26 cellular contexts compared by ENCODE assay signal in genomic region chr1:213573648-213574009, GRCh38.
"Had no signal": no experiment of that assay in that cellular context is flagged by ENCODE, and none has a peak within 500 bp of the region (broad histone marks: within the 10 kb centered on the region; RNA-seq: fewer than 3 reads in every experiment).

No MANE protein-coding gene starts in this region.

- H3K27ac ChIP-seq: neutrophil, parathyroid adenoma, psoas muscle, skin epidermis, thoracic aorta, thyroid gland, tibial nerve, upper lobe of left lung, vagina had no signal

- H3K36me3 ChIP-seq: neutrophil, stomach, thoracic aorta, thyroid gland, tibial nerve, upper lobe of left lung, vagina had no signal

- H3K9me3 ChIP-seq: neutrophil, psoas muscle, stomach, thoracic aorta, thyroid gland, upper lobe of left lung, vagina had no signal

- H3K79me2 ChIP-seq: parathyroid adenoma had no signal

- DNase-seq: naive thymus-derived CD8-positive, alpha-beta T cell; nephron progenitor cell; nucleus accumbens; posterior cingulate gyrus; psoas muscle; right cardiac atrium; stimulated activated CD4-positive, alpha-beta T cell treated with anti-CD3 and anti-CD28 coated beads, Interleukin-15, amount 100 ng/mL, for 24 hours; stimulated activated CD4-positive, alpha-beta T cell treated with anti-CD3 and anti-CD28 coated beads, Interleukin-2, amount 100 ng/mL, for 24 hours; stimulated activated CD4-positive, alpha-beta T cell treated with anti-CD3 and anti-CD28 coated beads, Interleukin-2, amount 100 ng/mL, for 48 hours; stimulated activated CD4-positive, alpha-beta T cell treated with anti-CD3 and anti-CD28 coated beads, Interleukin-4, amount 100 ng/mL, for 24 hours; stimulated activated naive B cell treated with anti-CD40 and anti-IgM and Interleukin-4, amounts not matched to agents 10 μg/mL and 1 μg/mL and 100 μg/mL, for 72 hours; stimulated activated naive CD4-positive, alpha-beta T cell treated with Interleukin-2 at 50 U/mL for 16 hours; stomach; thyroid gland; trophoblast cell; upper lobe of left lung had no signal

- H3K4me3 ChIP-seq: psoas muscle, skin epidermis, stomach, thoracic aorta, thyroid gland, tibial nerve, upper lobe of left lung, vagina had no signal

- H2AFZ ChIP-seq: parathyroid adenoma had no signal

- H3K4me1 ChIP-seq: parathyroid adenoma, psoas muscle, stomach, thyroid gland, tibial nerve, upper lobe of left lung, vagina had no signal

- H3K27me3 ChIP-seq: neutrophil, stomach, thyroid gland, tibial nerve, upper lobe of left lung, vagina had no signal

- H3K9ac ChIP-seq: parathyroid adenoma had no signal

- ATAC-seq: naive thymus-derived CD8-positive, alpha-beta T cell; natural killer cell treated with Interleukin-12 subunit alpha and Interleukin-12 subunit beta and Interleukin-15 and Interleukin-18, amount 100 ng/mL, for 72 hours; psoas muscle; right cardiac atrium; sciatic nerve; stimulated activated effector memory CD8-positive, alpha-beta T cell treated with anti-CD3 and anti-CD28 coated beads, Interleukin-12 subunit alpha, Interleukin-12 subunit beta, amount 100 ng/mL, for 72 hours; stimulated activated naive B cell treated with anti-CD40 and anti-IgM and Interleukin-4, amounts not matched to agents 10 μg/mL and 1 μg/mL and 100 μg/mL, for 72 hours had no signal

- FAIRE-seq: urothelium cell line had no signal
